ENCODE assay signal across 11 cellular contexts in genomic region chr15:78048410-78048946, GRCh38. TPM values are rescaled to one million over a fixed set of nuclear protein-coding genes. Genes with fewer than 3 reads are reported as not detected.
DNase-seq lines count a peak whose midpoint lies in the region; ATAC-seq and TF ChIP-seq lines count a peak whose summit lies in the region.
"Had no signal": no experiment of that assay in that cellular context is flagged by ENCODE, and none has a peak within 500 bp of the region (broad histone marks: within the 10 kb centered on the region; RNA-seq: fewer than 3 reads in every experiment).

No MANE protein-coding gene starts in this region.

- peaks cover 72% of the 10 kb centered on the region for H3K4me1 ChIP-seq in BLaER1
- peaks cover 40% of the 10 kb centered on the region for H3K4me1 ChIP-seq in SJSA1 (replicated peaks)
- H3K4me1 ChIP-seq in esophagus muscularis mucosa: peaks cover 60 to 84% (median 67%) of the 10 kb centered on the region in 4 donors
- peaks cover 59% of the 10 kb centered on the region for H3K4me1 ChIP-seq in A673 (ENCODE audit: insufficient read depth, low read length, poor library complexity, severe bottlenecking)

- H4K20me1 ChIP-seq in BLaER1: no peaks in the 10 kb centered on the region

- no peak for DNase-seq in SJSA1 (ENCODE audit: low read depth in 1 of 2, low spot score in 2 of 2)
- no peak for DNase-seq in esophagus muscularis mucosa (ENCODE audit: extremely low spot score)
- no peak for DNase-seq in osteocyte (ENCODE audit: extremely low spot score, unreplicated experiment)
- no peak for DNase-seq in NOMO-1 treated with DMSO at 0.1 percent for 48 hours (lab: John Stamatoyannopoulos, UW; ENCODE audit: unreplicated experiment)
- no peak for DNase-seq in dedifferentiated amniotic fluid mesenchymal stem cell (ENCODE audit: extremely low spot score)
- DNase-seq in A673 (ENCODE audit: low spot score): no peak
- DNase-seq: NCI-H524 treated with DMSO at 0.1 percent for 48 hours had no signal

- peak overlapping the region; percentile 81 for H3K4me2 ChIP-seq in BLaER1

- intact Hi-C loops in esophagus muscularis mucosa (cut with DNase I): no loop called here
- intact Hi-C loops in A673 (cut with micrococcal nuclease; ENCODE audit: unreplicated experiment): no loop called here

- BruUV-seq in A673 (replicated peaks; lab: Mats Ljungman, UMichigan): no TSS peak

- 59% methylated on average over 8 of the region's 8 CpGs for WGBS in esophagus muscularis mucosa

- peak overlapping the region; percentile 61 for H3K9ac ChIP-seq in BLaER1
- H3K9ac ChIP-seq: KMS-11 had no signal

- no peak overlapping the region for H3K4me3 ChIP-seq in BLaER1
- no peak overlapping the region for H3K4me3 ChIP-seq in SJSA1
- no peak overlapping the region for H3K4me3 ChIP-seq in esophagus muscularis mucosa
- H3K4me3 ChIP-seq in A673 (ENCODE audit: low read depth, low read length, poor library complexity, severe bottlenecking): no peak overlapping the region

- POLR2A ChIA-PET in A673 (lab: Charles Lee; ENCODE audit: low non-redundant PET): no interaction called here

- TF ChIP-seq CTCF in esophagus muscularis mucosa (IDR thresholded peaks at IDR 0.05) (no peak), osteocyte (IDR thresholded peaks at IDR 0.05) (no peak), A673 (conservative IDR thresholded peaks at IDR 0.05; ENCODE audit: low read depth, low read length) (no peak)

- CTCF ChIA-PET in A673 (lab: Charles Lee): no interaction called here

- no peaks in the 10 kb centered on the region for H3K27me3 Mint-ChIP-seq in osteocyte (ENCODE audit: unreplicated experiment)

- no peaks in the 10 kb centered on the region for H3K9me3 Mint-ChIP-seq in osteocyte (ENCODE audit: unreplicated experiment)

- H3K27ac ChIP-seq in BLaER1: peak overlapping the region; percentile 87
- peak overlapping the region; percentile 38 for H3K27ac ChIP-seq in SJSA1
- H3K27ac ChIP-seq in esophagus muscularis mucosa (replicated peaks in 1 of 4): peak overlapping the region; percentile 12 to 66 (median 61)
- H3K27ac ChIP-seq in A673 (ENCODE audit: low read depth, low read length, poor library complexity, severe bottlenecking): no peak overlapping the region

- TF ChIP-seq EP300 in esophagus muscularis mucosa (IDR thresholded peaks at IDR 0.05): no peak

- H3K9me3 ChIP-seq in BLaER1: no peaks in the 10 kb centered on the region
- no peaks in the 10 kb centered on the region; the same call in 1 of the 2 replicates for H3K9me3 ChIP-seq in SJSA1 (replicated peaks)
- no peaks in the 10 kb centered on the region for H3K9me3 ChIP-seq in esophagus muscularis mucosa
- no peaks in the 10 kb centered on the region for H3K9me3 ChIP-seq in A673 (ENCODE audit: low read depth, low read length, poor library complexity, severe bottlenecking)

- H3K4me1 Mint-ChIP-seq in osteocyte (ENCODE audit: unreplicated experiment): peaks cover 59% of the 10 kb centered on the region

- H3K27ac Mint-ChIP-seq in osteocyte (ENCODE audit: unreplicated experiment): peak overlapping the region; percentile 84

- H3K36me3 ChIP-seq in BLaER1: peaks cover 25% of the 10 kb centered on the region
- peaks cover 31% of the 10 kb centered on the region for H3K36me3 ChIP-seq in SJSA1
- peaks cover 5 to 26% (median 20%) of the 10 kb centered on the region in 4 donors for H3K36me3 ChIP-seq in esophagus muscularis mucosa
- H3K36me3 ChIP-seq in A673 (ENCODE audit: insufficient read depth, low read length, poor library complexity, severe bottlenecking): peaks cover 4% of the 10 kb centered on the region

- H3K36me3 Mint-ChIP-seq in osteocyte (ENCODE audit: unreplicated experiment): peaks cover 25% of the 10 kb centered on the region

- TF ChIP-seq POLR2A in esophagus muscularis mucosa (IDR thresholded peaks at IDR 0.05; ENCODE audit: low read depth): no peak

- no peak for ATAC-seq in GM18861 (IDR thresholded peaks at IDR 0.05; ENCODE audit: unreplicated experiment)

- H3K4me3 Mint-ChIP-seq in osteocyte (ENCODE audit: unreplicated experiment): no peak overlapping the region

- H3K27me3 ChIP-seq in BLaER1 (no peaks in the 10 kb centered on the region), SJSA1 (replicated peaks) (no peaks in the 10 kb centered on the region), esophagus muscularis mucosa (no peaks in the 10 kb centered on the region), A673 (replicated peaks; ENCODE audit: insufficient read depth, low read depth, low read length, poor library complexity) (no peaks in the 10 kb centered on the region)

RNA-seq across cellular contexts. Expression of gene TBC1D2B, which starts 29.0 kb away (rescaled TPM):
- 27.5 and 28.2 TPM in 2 replicates for total RNA-seq in SJSA1 (2014; rRNA removed; shearing (Covaris generic))
- total RNA-seq in esophagus muscularis mucosa (10 to 100 TPM; 31.3 to 58.8 (median 32.7) TPM), osteocyte (65.5 and 69.3 TPM in 2 replicates), A673 (2021) (26.0 and 29.4 TPM in 2 replicates)

RNA-seq across cellular contexts. Expression of gene SH2D7, which starts 43.9 kb away (rescaled TPM):
- total RNA-seq in SJSA1 (2014; rRNA removed; shearing (Covaris generic)): not detected in 2 replicates
- total RNA-seq in esophagus muscularis mucosa (not detected), osteocyte (not detected in 2 replicates), A673 (2021) (not detected in 2 replicates)
- total RNA-seq: esophagus mucosa had no signal
